ENCODE assay signal across 8 cellular contexts in genomic region chr5:38846379-38846967, GRCh38. TPM values are rescaled to one million over a fixed set of nuclear protein-coding genes. Genes with fewer than 3 reads are reported as not detected.
DNase-seq lines count a peak whose midpoint lies in the region; ATAC-seq and TF ChIP-seq lines count a peak whose summit lies in the region.

No MANE protein-coding gene starts in this region.

- TF ChIP-seq EP300 in gastroesophageal sphincter (IDR thresholded peaks at IDR 0.05) = no peak

- peaks cover 21% of the 10 kb centered on the region for H3K4me1 Mint-ChIP-seq in WTC11

- H3K9me3 Mint-ChIP-seq in WTC11 = peaks cover 4% of the 10 kb centered on the region; the same call in 1 of the 2 replicates

- H3K36me3 Mint-ChIP-seq in WTC11 = peaks cover 3% of the 10 kb centered on the region; the same call in 1 of the 2 replicates

- CTCF ChIA-PET in WTC11 (lab: Charles Lee) (interaction anchor here (1.2 to 2.0 kb wide), 3 partner anchors 36 to 405 kb away, joined by 3 to 10 read pairs (median 6); no protein-coding TSS in a partner anchor), HEK293T (lab: Yijun Ruan, JAX) (interaction anchor here (0.6 kb wide), 1 partner anchor 13 kb away, joined by 4 read pairs; no protein-coding TSS in a partner anchor)

- H3K36me3 ChIP-seq in gastroesophageal sphincter = peaks cover 0 to 4% of the 10 kb centered on the region in 2 donors

- ATAC-seq in WTC11 = peak; percentile 31
- ATAC-seq in gastroesophageal sphincter = no peak

- WGBS in gastroesophageal sphincter (ENCODE audit: low coverage in 1 of 2), 2 donors = 16 to 22% methylated on average over 11 to 12 of the region's 22 CpGs

- H3K27ac ChIP-seq in gastroesophageal sphincter = peak overlapping the region; percentile 88 to 97 (median 93)

- no peaks in the 10 kb centered on the region for H3K9me3 ChIP-seq in gastroesophageal sphincter

- H3K4me3 ChIP-seq in gastroesophageal sphincter (peak overlapping the region; percentile 81 to 86), retinal pigment epithelial cell (ENCODE audit: low read length) (peak overlapping the region; percentile 78)

- no peak for TF ChIP-seq CTCF in WTC11 (IDR thresholded peaks at IDR 0.05)
- TF ChIP-seq CTCF in gastroesophageal sphincter (IDR thresholded peaks at IDR 0.05) = no peak
- no peak for TF ChIP-seq CTCF in retinal pigment epithelial cell (conservative IDR thresholded peaks at IDR 0.05; ENCODE audit: low read depth, low read length)

- peaks cover 42% of the 10 kb centered on the region for H3K27me3 Mint-ChIP-seq in WTC11 (ENCODE audit: low read depth)

- POLR2A ChIA-PET in WTC11 (lab: Charles Lee) (no interaction called here), HEK293T (lab: Yijun Ruan, JAX) (no interaction called here)

- DNase-seq in ELF-1 (ENCODE audit: low read depth, low spot score) (peak; percentile 6), WTC11 (ENCODE audit: low spot score) (peak; percentile 12), retinal pigment epithelial cell (ENCODE audit: low read depth) (no peak), UCSD-AML1 (lab: John Stamatoyannopoulos, UW; ENCODE audit: unreplicated experiment) (no peak), MV-4-11 (lab: John Stamatoyannopoulos, UW) (no peak), HEK293T (ENCODE audit: extremely low spot score) (no peak)
- DNase-seq in stimulated activated CD4-positive, alpha-beta T cell treated with anti-CD3 and anti-CD28 coated beads, Interleukin-4, amount 100 ng/mL, for 1 hour = no peak

- H3K4me3 Mint-ChIP-seq in WTC11 = peak overlapping the region; percentile 90

- H3K27me3 ChIP-seq in gastroesophageal sphincter = no peaks in the 10 kb centered on the region

- no peak for TF ChIP-seq POLR2A in gastroesophageal sphincter (IDR thresholded peaks at IDR 0.05)

- H3K4me1 ChIP-seq in gastroesophageal sphincter = peaks cover 0 to 54% (median 0%) of the 10 kb centered on the region in 3 donors

- H3K27ac Mint-ChIP-seq in WTC11 = no peak overlapping the region

TF ChIP-seq in WTC11, 78 proteins besides CTCF, POLR2A, EP300 and RAD21 (continues in another document):
- TF ChIP-seq ZNF219 (CRISPR knock-in tag; IDR thresholded peaks at IDR 0.05; ENCODE audit: borderline replicate concordance) (no peak), ZNF671 (CRISPR knock-in tag; IDR thresholded peaks at IDR 0.05) (no peak), CDX4 (CRISPR knock-in tag; IDR thresholded peaks at IDR 0.05; ENCODE audit: borderline replicate concordance) (no peak), ATF1 (CRISPR knock-in tag; IDR thresholded peaks at IDR 0.05) (no peak), KAT7 (CRISPR knock-in tag; IDR thresholded peaks at IDR 0.05; ENCODE audit: borderline replicate concordance) (no peak), ZNF317 (CRISPR knock-in tag; IDR thresholded peaks at IDR 0.05; ENCODE audit: borderline replicate concordance, low read depth) (no peak), CBFB (CRISPR knock-in tag; IDR thresholded peaks at IDR 0.05; ENCODE audit: low read depth) (no peak)
- TF ChIP-seq, protein P1, sequence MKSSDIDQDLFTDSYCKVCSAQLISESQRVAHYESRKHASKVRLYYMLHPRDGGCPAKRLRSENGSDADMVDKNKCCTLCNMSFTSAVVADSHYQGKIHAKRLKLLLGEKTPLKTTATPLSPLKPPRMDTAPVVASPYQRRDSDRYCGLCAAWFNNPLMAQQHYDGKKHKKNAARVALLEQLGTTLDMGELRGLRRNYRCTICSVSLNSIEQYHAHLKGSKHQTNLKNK (CRISPR knock-in tag; IDR thresholded peaks at IDR 0.05) = no peak
- TF ChIP-seq, protein P2, sequence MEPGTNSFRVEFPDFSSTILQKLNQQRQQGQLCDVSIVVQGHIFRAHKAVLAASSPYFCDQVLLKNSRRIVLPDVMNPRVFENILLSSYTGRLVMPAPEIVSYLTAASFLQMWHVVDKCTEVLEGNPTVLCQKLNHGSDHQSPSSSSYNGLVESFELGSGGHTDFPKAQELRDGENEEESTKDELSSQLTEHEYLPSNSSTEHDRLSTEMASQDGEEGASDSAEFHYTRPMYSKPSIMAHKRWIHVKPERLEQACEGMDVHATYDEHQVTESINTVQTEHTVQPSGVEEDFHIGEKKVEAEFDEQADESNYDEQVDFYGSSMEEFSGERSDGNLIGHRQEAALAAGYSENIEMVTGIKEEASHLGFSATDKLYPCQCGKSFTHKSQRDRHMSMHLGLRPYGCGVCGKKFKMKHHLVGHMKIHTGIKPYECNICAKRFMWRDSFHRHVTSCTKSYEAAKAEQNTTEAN (CRISPR knock-in tag; IDR thresholded peaks at IDR 0.05) = no peak
- TF ChIP-seq, protein P3, sequence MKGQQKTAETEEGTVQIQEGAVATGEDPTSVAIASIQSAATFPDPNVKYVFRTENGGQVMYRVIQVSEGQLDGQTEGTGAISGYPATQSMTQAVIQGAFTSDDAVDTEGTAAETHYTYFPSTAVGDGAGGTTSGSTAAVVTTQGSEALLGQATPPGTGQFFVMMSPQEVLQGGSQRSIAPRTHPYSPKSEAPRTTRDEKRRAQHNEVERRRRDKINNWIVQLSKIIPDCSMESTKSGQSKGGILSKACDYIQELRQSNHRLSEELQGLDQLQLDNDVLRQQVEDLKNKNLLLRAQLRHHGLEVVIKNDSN (CRISPR knock-in tag; IDR thresholded peaks at IDR 0.05) = no peak
- TF ChIP-seq, protein P4, sequence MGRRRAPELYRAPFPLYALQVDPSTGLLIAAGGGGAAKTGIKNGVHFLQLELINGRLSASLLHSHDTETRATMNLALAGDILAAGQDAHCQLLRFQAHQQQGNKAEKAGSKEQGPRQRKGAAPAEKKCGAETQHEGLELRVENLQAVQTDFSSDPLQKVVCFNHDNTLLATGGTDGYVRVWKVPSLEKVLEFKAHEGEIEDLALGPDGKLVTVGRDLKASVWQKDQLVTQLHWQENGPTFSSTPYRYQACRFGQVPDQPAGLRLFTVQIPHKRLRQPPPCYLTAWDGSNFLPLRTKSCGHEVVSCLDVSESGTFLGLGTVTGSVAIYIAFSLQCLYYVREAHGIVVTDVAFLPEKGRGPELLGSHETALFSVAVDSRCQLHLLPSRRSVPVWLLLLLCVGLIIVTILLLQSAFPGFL (CRISPR knock-in tag; IDR thresholded peaks at IDR 0.05; ENCODE audit: borderline replicate concordance) = no peak

TF ChIP-seq in HEK293T, 16 proteins besides CTCF, POLR2A, EP300 and RAD21:
- no peak for TF ChIP-seq FOXA1 (IDR thresholded peaks at IDR 0.05)
- TF ChIP-seq L3MBTL2 (conservative IDR thresholded peaks at IDR 0.05) = no peak
- no peak for TF ChIP-seq FOXM1 (IDR thresholded peaks at IDR 0.05; ENCODE audit: borderline replicate concordance)

RNA-seq across cellular contexts. Expression of gene OSMR, which starts 0.7 kb away (rescaled TPM):
- 2.3 to 3.1 TPM (median 2.5 TPM) in 3 replicates for total RNA-seq in WTC11 (2021)
- 10 to 100 TPM; 32.5 to 52.6 (median 42.6) TPM for total RNA-seq in gastroesophageal sphincter

Comparison
In these comparisons a context has a peak if more than half of its experiments do, and no peak if none do; other contexts are left out.
1. DNase-seq: peak in ELF-1 (single experiment) and WTC11 (single experiment); none in retinal pigment epithelial cell (single experiment), UCSD-AML1 (single experiment), MV-4-11 (single experiment), stimulated activated CD4-positive, alpha-beta T cell treated with anti-CD3 and anti-CD28 coated beads, Interleukin-4, amount 100 ng/mL, for 1 hour (single experiment) and HEK293T (single experiment).